In the genomic region with DNA sequence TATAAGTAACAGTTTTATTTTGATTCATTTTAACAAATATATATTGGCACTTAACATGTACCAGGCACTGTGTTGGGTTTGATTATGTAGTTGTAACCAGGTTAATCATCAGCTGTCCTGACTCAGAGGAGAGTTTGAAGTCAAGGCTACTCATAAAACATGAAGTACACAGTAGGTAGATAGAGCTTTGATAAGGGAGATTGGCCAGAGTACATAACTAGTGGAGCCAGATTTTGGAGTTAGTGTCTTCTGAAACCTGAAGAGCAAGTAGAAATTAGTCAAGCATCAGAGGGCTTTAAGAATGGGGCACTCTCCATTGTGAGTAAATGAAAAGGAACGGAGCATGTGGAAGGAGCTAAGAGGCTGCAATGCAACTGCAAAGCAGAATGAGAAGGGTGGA, we compare ENCODE assay signal across 25 cellular contexts.
"Had no signal": no experiment of that assay in that cellular context is flagged by ENCODE, and none has a peak within 500 bp of the region (broad histone marks: within the 10 kb centered on the region; RNA-seq: fewer than 3 reads in every experiment).

No MANE protein-coding gene starts in this region.

- H3K36me3 Mint-ChIP-seq: activated naive CD8-positive, alpha-beta T cell treated with anti-CD3 and anti-CD28 coated beads, Interleukin-2, amount 10 ng/mL, durations not matched to agents 7 days and 5 days; mesothelial cell of epicardium; natural killer cell; stimulated activated naive B cell treated with anti-CD40 and anti-IgM and Interleukin-4, amounts not matched to agents 10 μg/mL and 1 μg/mL and 100 μg/mL, for 72 hours had no signal

- H3K27ac ChIP-seq: breast epithelium, gastroesophageal sphincter, heart left ventricle, neutrophil, ovary, transverse colon, uterus, WERI-Rb-1 had no signal

- FAIRE-seq: TTC549 had no signal

- H3K36me3 ChIP-seq: breast epithelium, gastroesophageal sphincter, heart left ventricle, neutrophil, ovary, transverse colon, uterus, WERI-Rb-1 had no signal

- DNase-seq: activated CD4-positive, alpha-beta T cell treated with anti-CD3 and anti-CD28 coated beads, Interleukin-2, amount 50 U/mL, for 1 hour; activated CD4-positive, CD25-positive, alpha-beta regulatory T cell treated with anti-CD3 and anti-CD28 coated beads, Interleukin-2, amount 50 U/mL, for 72 hours; activated naive CD4-positive, alpha-beta T cell treated with Interleukin-2 at 50 U/mL for 16 hours; activated naive CD8-positive, alpha-beta T cell treated with anti-CD3 and anti-CD28 coated beads, Interleukin-2, amount 10 ng/mL, durations not matched to agents 7 days and 5 days; activated T-cell treated with anti-CD3 and anti-CD28 coated beads, Interleukin-2, amount 50 U/mL, for 24 hours; amniotic stem cell; heart left ventricle; islet precursor cell; left ventricle myocardium superior; mammary epithelial cell; natural killer cell; ovary; stimulated activated CD4-positive, alpha-beta T cell treated with anti-CD3 and anti-CD28 coated beads, Interleukin-2, amount 100 ng/mL, for 48 hours; stimulated activated CD8-positive, alpha-beta memory T cell treated with anti-CD3 and anti-CD28 coated beads, Interleukin-4, amount 100 ng/mL, for 48 hours; stimulated activated naive B cell treated with anti-CD40 and anti-IgM and Interleukin-4, amounts not matched to agents 10 μg/mL and 1 μg/mL and 100 μg/mL, for 72 hours; transverse colon; uterus; WERI-Rb-1 had no signal

- ATAC-seq: gastroesophageal sphincter; natural killer cell; sciatic nerve; stimulated activated naive B cell treated with anti-CD40 and anti-IgM and Interleukin-4, amounts not matched to agents 10 μg/mL and 1 μg/mL and 100 μg/mL, for 72 hours had no signal

- H3K9me3 Mint-ChIP-seq: activated T-cell treated with anti-CD3 and anti-CD28 coated beads, Interleukin-2, amount 50 U/mL, for 24 hours; stimulated activated naive B cell treated with anti-CD40 and anti-IgM and Interleukin-4, amounts not matched to agents 10 μg/mL and 1 μg/mL and 100 μg/mL, for 72 hours had no signal

- H3K4me1 ChIP-seq: breast epithelium, uterus had no signal

- H3K27ac Mint-ChIP-seq: activated naive CD8-positive, alpha-beta T cell treated with anti-CD3 and anti-CD28 coated beads, Interleukin-2, amount 10 ng/mL, durations not matched to agents 7 days and 5 days; activated T-cell treated with anti-CD3 and anti-CD28 coated beads, Interleukin-2, amount 50 U/mL, for 24 hours; natural killer cell; stimulated activated naive B cell treated with anti-CD40 and anti-IgM and Interleukin-4, amounts not matched to agents 10 μg/mL and 1 μg/mL and 100 μg/mL, for 72 hours had no signal

- H3K9me3 ChIP-seq: breast epithelium, gastroesophageal sphincter, heart left ventricle, neutrophil, ovary, transverse colon, uterus had no signal

- H3K4me3 ChIP-seq: breast epithelium, coronary artery, gastroesophageal sphincter, heart left ventricle, ovary, transverse colon, uterus had no signal

- H3K4me3 Mint-ChIP-seq: activated naive CD8-positive, alpha-beta T cell treated with anti-CD3 and anti-CD28 coated beads, Interleukin-2, amount 10 ng/mL, durations not matched to agents 7 days and 5 days; activated T-cell treated with anti-CD3 and anti-CD28 coated beads, Interleukin-2, amount 50 U/mL, for 24 hours; mesothelial cell of epicardium; natural killer cell; stimulated activated naive B cell treated with anti-CD40 and anti-IgM and Interleukin-4, amounts not matched to agents 10 μg/mL and 1 μg/mL and 100 μg/mL, for 72 hours had no signal

- H3K27me3 ChIP-seq: breast epithelium, gastroesophageal sphincter, heart left ventricle, ovary, transverse colon, uterus had no signal
